In genomic region chr1:40380817-40381216, GRCh38 we compare ENCODE assay signal across 11 cellular contexts. TPM values are rescaled to one million over a fixed set of nuclear protein-coding genes. Genes with fewer than 3 reads are reported as not detected.
DNase-seq lines count a peak whose midpoint lies in the region; ATAC-seq, FAIRE-seq and TF ChIP-seq lines count a peak whose summit lies in the region.
"Had no signal": no experiment of that assay in that cellular context is flagged by ENCODE, and none has a peak within 500 bp of the region (broad histone marks: within the 10 kb centered on the region; RNA-seq: fewer than 3 reads in every experiment).

No MANE protein-coding gene starts in this region.

- TF ChIP-seq CTCF in SU-DHL-6 (IDR thresholded peaks at IDR 0.05; ENCODE audit: insufficient read depth, low read length, poor library complexity, severe bottlenecking) = no peak
- no peak for TF ChIP-seq CTCF in lower lobe of right lung (IDR thresholded peaks at IDR 0.05)
- TF ChIP-seq CTCF in transverse colon (IDR thresholded peaks at IDR 0.05) = no peak
- no peak for TF ChIP-seq CTCF in D721Med (IDR thresholded peaks at IDR 0.05; ENCODE audit: insufficient read depth, missing control alignments)

- no peaks in the 10 kb centered on the region for H3K27me3 Mint-ChIP-seq in activated naive CD4-positive, alpha-beta T cell treated with anti-CD3 and anti-CD28 coated beads for 36 hours (ENCODE audit: low read depth)

- no peak for ATAC-seq in lower lobe of right lung
- ATAC-seq in GM19035 (IDR thresholded peaks at IDR 0.05; ENCODE audit: unreplicated experiment) = no peak

- H3K4me1 ChIP-seq in lower lobe of right lung = peaks cover 63% of the 10 kb centered on the region
- peaks cover 12 to 54% (median 30%) of the 10 kb centered on the region in 4 donors for H3K4me1 ChIP-seq in transverse colon

- H3K27ac ChIP-seq in SU-DHL-6 (ENCODE audit: low read depth, low read length) (peak overlapping the region; percentile 37), lower lobe of right lung (peak overlapping the region; percentile 1), transverse colon (peak overlapping the region; percentile 81 to 90 (median 84))
- H3K27ac ChIP-seq: cardiac muscle cell had no signal

- H3K4me3 Mint-ChIP-seq in activated naive CD4-positive, alpha-beta T cell treated with anti-CD3 and anti-CD28 coated beads for 36 hours = peak overlapping the region; percentile 80

- CTCF ChIA-PET in activated naive CD4-positive, alpha-beta T cell treated with anti-CD3 and anti-CD28 coated beads for 36 hours (lab: Charles Lee) = interaction anchor here (1.0 to 3.8 kb wide), 4 partner anchors 19 to 66 kb away, joined by 3 to 16 read pairs (median 8); no protein-coding TSS in a partner anchor

- in situ Hi-C loops in transverse colon (cut with MboI; ENCODE audit: low pct_ligation_motif_present in 1 of 4, low pct_unique_long_range_greater_than_20kb in 1 of 4, low sequenced_read_pairs in 3 of 4) = no loop called here

- 81 to 82% methylated on average over 4 of the region's 4 CpGs for WGBS in transverse colon (ENCODE audit: low coverage in 1 of 2), 2 donors

- H3K27ac Mint-ChIP-seq in activated naive CD4-positive, alpha-beta T cell treated with anti-CD3 and anti-CD28 coated beads for 36 hours = peak overlapping the region; percentile 99

- no peaks in the 10 kb centered on the region for H3K9me3 ChIP-seq in SU-DHL-6 (ENCODE audit: insufficient read depth, low read length)
- no peaks in the 10 kb centered on the region for H3K9me3 ChIP-seq in lower lobe of right lung
- no peaks in the 10 kb centered on the region for H3K9me3 ChIP-seq in transverse colon
- H3K9me3 ChIP-seq: MG63 had no signal

- no peak overlapping the region for H2AFZ ChIP-seq in SU-DHL-6 (ENCODE audit: low read depth, low read length, severe bottlenecking)

- intact Hi-C loops in activated naive CD4-positive, alpha-beta T cell treated with anti-CD3 and anti-CD28 coated beads for 36 hours (cut with micrococcal nuclease) = loop anchor here (1.0 to 10.0 kb wide), 5 partner anchors 14 to 1364 kb away; partner anchors contain the start of gene NFYC
- intact Hi-C loops in lower lobe of right lung (cut with DNase I) (no loop called here), transverse colon (cut with DNase I; ENCODE audit: low total_unique reads) (no loop called here)

- H3K4me2 ChIP-seq in SU-DHL-6 (ENCODE audit: low read depth, low read length, poor library complexity, severe bottlenecking) = peak overlapping the region; percentile 60

- H3K4me3 ChIP-seq in SU-DHL-6 (ENCODE audit: insufficient read depth, low read length, poor library complexity, severe bottlenecking) (no peak overlapping the region), lower lobe of right lung (peak overlapping the region; percentile 9), transverse colon (peak overlapping the region in 1 of 4 donors; percentile 9)
- H3K4me3 ChIP-seq: cardiac muscle cell, MG63 had no signal

- H3K9ac ChIP-seq in SU-DHL-6 (ENCODE audit: low read length) = peak overlapping the region; percentile 13; the same call in 1 of the 2 replicates

- no peaks in the 10 kb centered on the region for H3K9me3 Mint-ChIP-seq in activated naive CD4-positive, alpha-beta T cell treated with anti-CD3 and anti-CD28 coated beads for 36 hours

- peaks cover 85% of the 10 kb centered on the region for H3K36me3 Mint-ChIP-seq in activated naive CD4-positive, alpha-beta T cell treated with anti-CD3 and anti-CD28 coated beads for 36 hours (ENCODE audit: low read depth)

- FAIRE-seq in D721Med (lab: Jason Lieb, UNC) = no peak

- TF ChIP-seq POLR2A in transverse colon (IDR thresholded peaks at IDR 0.05) = no peak

- peaks cover 6% of the 10 kb centered on the region; the same call in 1 of the 2 replicates for H4K20me1 ChIP-seq in SU-DHL-6 (ENCODE audit: low read depth, low read length)

- peaks cover 89% of the 10 kb centered on the region for H3K4me1 Mint-ChIP-seq in activated naive CD4-positive, alpha-beta T cell treated with anti-CD3 and anti-CD28 coated beads for 36 hours (ENCODE audit: low read depth)

- no peaks in the 10 kb centered on the region for H3K9me2 ChIP-seq in SU-DHL-6 (replicated peaks; ENCODE audit: insufficient read depth, low read length)

- H3K27me3 ChIP-seq in SU-DHL-6 (ENCODE audit: low read length) (no peaks in the 10 kb centered on the region), lower lobe of right lung (ENCODE audit: low read depth) (no peaks in the 10 kb centered on the region), transverse colon (no peaks in the 10 kb centered on the region)
- H3K27me3 ChIP-seq: cardiac muscle cell, MG63 had no signal

- peaks cover 25% of the 10 kb centered on the region for H3F3A ChIP-seq in SU-DHL-6 (ENCODE audit: insufficient read depth)

- H3K79me2 ChIP-seq in SU-DHL-6 (ENCODE audit: insufficient read depth, low read length) = peaks cover 66% of the 10 kb centered on the region

- no peak for TF ChIP-seq EP300 in transverse colon (IDR thresholded peaks at IDR 0.05; ENCODE audit: low read depth)

- DNase-seq in activated naive CD4-positive, alpha-beta T cell treated with anti-CD3 and anti-CD28 coated beads for 36 hours = no peak
- no peak for DNase-seq in activated naive CD4-positive, alpha-beta T cell treated with anti-CD3 and anti-CD28 coated beads, Interleukin-2, amount 50 U/mL, for 16 hours
- DNase-seq in lower lobe of right lung (no peak), transverse colon (no peak), AG08396 (ENCODE audit: low spot score) (no peak), D721Med (ENCODE audit: insufficient read length, low spot score) (no peak)
- DNase-seq: MG63, NCI-H510A treated with DMSO at 0.1 percent for 48 hours had no signal

- H3K36me3 ChIP-seq in SU-DHL-6 (ENCODE audit: low read length) = 0 out of 2 replicates have a peak, but pooled peaks cover 10% of the 10 kb centered on the region
- H3K36me3 ChIP-seq in lower lobe of right lung = no peaks in the 10 kb centered on the region
- H3K36me3 ChIP-seq in transverse colon = no peaks in the 10 kb centered on the region
- H3K36me3 ChIP-seq: cardiac muscle cell had no signal

RNA-seq across cellular contexts. Expression of gene SMAP2, which starts 7.3 kb away (rescaled TPM):
- 100 to 1,000 TPM; 390 to 391 TPM for total RNA-seq in activated naive CD4-positive, alpha-beta T cell treated with anti-CD3 and anti-CD28 coated beads for 36 hours
- total RNA-seq in lower lobe of right lung = 72.8 TPM
- 10 to 100 TPM; 20.1 to 47.0 (median 33.8) TPM for total RNA-seq in transverse colon

Comparison
In these comparisons a context has a peak if more than half of its experiments do, and no peak if none do; other contexts are left out.
1. H3K27ac ChIP-seq: peak in every context shown above with its lines; median percentile 84 in transverse colon; 37 in SU-DHL-6; 1 in lower lobe of right lung.